Comparison of ENCODE assay signal across 22 cellular contexts in genomic region chr6:73943930-73944652, GRCh38.
"Had no signal": no experiment of that assay in that cellular context is flagged by ENCODE, and none has a peak within 500 bp of the region (broad histone marks: within the 10 kb centered on the region; RNA-seq: fewer than 3 reads in every experiment).

No MANE protein-coding gene starts in this region.

- H3K4me1 ChIP-seq: breast epithelium, Peyer's patch had no signal

- H3K4me3 ChIP-seq: breast epithelium, Peyer's patch had no signal

- DNase-seq: activated CD4-positive, alpha-beta T cell treated with anti-CD3 and anti-CD28 coated beads for 48 hours; activated CD4-positive, alpha-beta T cell treated with anti-CD3 and anti-CD28 coated beads, Interleukin-2, amount 50 U/mL, for 48 hours; activated CD4-positive, CD25-positive, alpha-beta regulatory T cell treated with anti-CD3 and anti-CD28 coated beads, Interleukin-2, amount 50 U/mL, for 72 hours; activated CD8-positive, alpha-beta memory T cell treated with anti-CD3 and anti-CD28 coated beads, Interleukin-2, amount 10 ng/mL, durations not matched to agents 7 days and 5 days; activated effector memory CD4-positive, alpha-beta T cell treated with Interleukin-2 at 50 U/mL for 16 hours; activated naive CD4-positive, alpha-beta T cell; activated T-cell treated with anti-CD3 and anti-CD28 coated beads, Interleukin-2, amount 50 U/mL, for 24 hours; aorta; NCI-H1092; NCI-H1436; NCI-H187; NCI-H2081; NCI-H510A treated with DMSO at 0.1 percent for 48 hours; NCI-H69; Peyer's patch; SHP77 treated with DMSO at 0.1 percent for 48 hours; T-helper 17 cell; T-helper 9 cell had no signal

- H3K9me3 ChIP-seq: Peyer's patch had no signal

- ATAC-seq: activated CD8-positive, alpha-beta memory T cell treated with anti-CD3 and anti-CD28 coated beads, Interleukin-2, amount 10 ng/mL, durations not matched to agents 7 days and 5 days; T-helper 17 cell; WTC11 had no signal

- H3K27ac ChIP-seq: breast epithelium, KMS-11, Peyer's patch, RWPE1 had no signal

- H3K27me3 ChIP-seq: breast epithelium, Peyer's patch had no signal

- H3K36me3 ChIP-seq: breast epithelium, Peyer's patch had no signal
